8 cellular contexts compared by ENCODE assay signal in the genomic region with DNA sequence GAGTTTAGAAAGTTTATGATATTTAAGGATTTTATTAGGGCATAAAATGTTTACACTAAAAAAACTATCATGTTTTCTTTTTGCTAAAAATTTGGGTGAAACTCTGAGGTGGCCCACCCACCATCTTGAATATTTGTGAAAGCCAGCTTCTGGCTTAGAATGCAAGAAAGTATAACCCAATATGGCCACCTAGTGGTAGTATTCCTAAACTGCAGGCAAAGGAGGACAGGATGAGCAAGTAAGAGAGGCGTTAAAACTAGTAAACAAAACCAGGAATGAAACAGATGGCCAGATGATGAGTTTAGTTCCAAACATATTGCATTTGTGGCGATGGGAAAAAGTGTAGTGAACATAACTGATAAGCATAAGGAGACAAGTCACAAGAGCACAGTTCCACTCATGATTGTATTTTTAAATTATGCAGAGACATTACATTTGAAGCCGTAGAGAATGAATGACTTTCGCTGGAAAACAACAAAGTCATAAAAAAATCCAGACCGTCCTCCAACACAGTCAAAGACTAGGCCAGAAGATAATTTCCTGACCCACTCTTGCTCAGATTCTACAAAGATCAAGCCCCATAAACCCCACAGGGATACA.
DNase-seq lines count a peak whose midpoint lies in the region; ATAC-seq, FAIRE-seq and TF ChIP-seq lines count a peak whose summit lies in the region.

No MANE protein-coding gene starts in this region.

- no peak overlapping the region for H2AFZ ChIP-seq in DND-41 (ENCODE audit: low read depth, low read length)
- H2AFZ ChIP-seq in IMR-90 (replicated peaks; ENCODE audit: low read length, poor library complexity): no peak overlapping the region
- peak overlapping the region; percentile 36; the same call in 1 of the 2 replicates for H2AFZ ChIP-seq in K562 (ENCODE audit: low read depth, low read length)

- no peak overlapping the region for H3K23ac ChIP-seq in IMR-90 (ENCODE audit: low read depth, low read length)

- H4K5ac ChIP-seq in IMR-90 (ENCODE audit: low read depth, low read length): no peak overlapping the region

- H3K9ac ChIP-seq in DND-41 (ENCODE audit: low read depth, low read length): no peak overlapping the region
- H3K9ac ChIP-seq in IMR-90 (ENCODE audit: low read depth, low read length): no peak overlapping the region
- no peak overlapping the region for H3K9ac ChIP-seq in K562 (ENCODE audit: insufficient read depth in 1 of 2, low read depth in 2 of 2, low read length in 2 of 2)

- H3K79me2 ChIP-seq in DND-41 (ENCODE audit: insufficient read depth, low read length) (no peaks in the 10 kb centered on the region), K562 (ENCODE audit: control insufficient read depth, insufficient read depth, low read length) (no peaks in the 10 kb centered on the region)

- dilution Hi-C loops in IMR-90 (cut with HindIII; ENCODE audit: low sequenced_read_pairs, unreplicated experiment): no loop called here

- H3K9me3 ChIP-seq in DND-41 (ENCODE audit: insufficient read depth, low read length, severe bottlenecking) (no peaks in the 10 kb centered on the region), IMR-90 (ENCODE audit: control insufficient read depth, insufficient read depth, low read length) (no peaks in the 10 kb centered on the region), K562 (replicated peaks; ENCODE audit: control insufficient read depth, insufficient read depth, low read depth, low read length) (no peaks in the 10 kb centered on the region), iPS DF 6.9 (ENCODE audit: control insufficient read depth, insufficient read depth, low read length) (no peaks in the 10 kb centered on the region)

- TF ChIP-seq EP300 in K562 (IDR thresholded peaks at IDR 0.05; ENCODE audit: low read length): no peak

- in situ Hi-C loops in IMR-90 (cut with MboI; ENCODE audit: low sequenced_read_pairs) (no loop called here), K562 (cut with MboI) (no loop called here)

- H3K9me1 ChIP-seq in IMR-90 (ENCODE audit: insufficient read depth, low read length): no peaks in the 10 kb centered on the region
- H3K9me1 ChIP-seq in K562 (ENCODE audit: control insufficient read depth, insufficient read depth, low read length): no peaks in the 10 kb centered on the region

- H2BK15ac ChIP-seq in IMR-90 (ENCODE audit: low read depth, low read length): no peak overlapping the region

- H2BK5ac ChIP-seq in IMR-90 (ENCODE audit: low read depth, low read length, poor library complexity, severe bottlenecking): no peak overlapping the region

- WGBS in IMR-90 (ENCODE audit: extremely low coverage in 2 of 2, insufficient read length in 1 of 2), 2 experiments: 0% methylated on average over 1 of the region's 5 CpGs; no CpG with 5 or more reads in 1 of the 2 experiments
- WGBS in K562 (ENCODE audit: insufficient coverage, low coverage, missing lambda C conversion rate): 40% methylated on average over 5 of the region's 5 CpGs
- no CpG with 5 or more reads among the region's 5 CpGs for WGBS in iPS DF 6.9 (ENCODE audit: insufficient coverage, insufficient read length)

- H3K14ac ChIP-seq in IMR-90 (replicated peaks; ENCODE audit: low read depth, low read length): no peak overlapping the region

- H3K27me3 ChIP-seq in DND-41 (ENCODE audit: insufficient read depth, low read length, poor library complexity) (no peaks in the 10 kb centered on the region), IMR-90 (ENCODE audit: control insufficient read depth, insufficient read depth, low read length) (no peaks in the 10 kb centered on the region), K562 (ENCODE audit: control insufficient read depth in 2 of 2, insufficient read depth in 2 of 2, low read length in 2 of 2) (no peaks in the 10 kb centered on the region), iPS DF 6.9 (ENCODE audit: control insufficient read depth, insufficient read depth, low read length) (no peaks in the 10 kb centered on the region)

- intact Hi-C loops in IMR-90 (cut with micrococcal nuclease) (loop anchor here (1.0 to 5.0 kb wide), 3 partner anchors 51 to 198 kb away; partner anchors contain the start of gene NEDD4), K562 (cut with micrococcal nuclease) (loop anchor here (1.0 to 5.0 kb wide), 2 partner anchors 59 to 198 kb away; no protein-coding TSS in a partner anchor)

- no peak for TF ChIP-seq POLR2A in IMR-90 (IDR thresholded peaks at IDR 0.05; ENCODE audit: low read depth, low read length)
- no peak for TF ChIP-seq POLR2A in K562 (conservative IDR thresholded peaks at IDR 0.05)

- TF ChIP-seq RAD21 in IMR-90 (IDR thresholded peaks at IDR 0.05; ENCODE audit: low read length) (peak; percentile 68), K562 (CRISPR knock-in tag; conservative IDR thresholded peaks at IDR 0.05 in 1 of 2, IDR thresholded peaks at IDR 0.05 in 1 of 2) (peak; percentile 49 to 65; a peak in 3 of 4 replicates)

- H4K8ac ChIP-seq in IMR-90 (ENCODE audit: low read depth in 2 of 2, low read length in 2 of 2): no peak overlapping the region

- H3K27ac ChIP-seq in DND-41 (ENCODE audit: low read length) (no peak overlapping the region), IMR-90 (ENCODE audit: insufficient read depth, low read length) (no peak overlapping the region), K562 (ENCODE audit: extremely low read depth, low read depth, low read length) (no peak overlapping the region), iPS DF 6.9 (ENCODE audit: low read length) (no peak overlapping the region)

- H3K4me2 ChIP-seq in DND-41 (ENCODE audit: insufficient read depth, low read length) (no peak overlapping the region), IMR-90 (ENCODE audit: low read depth, low read length) (no peak overlapping the region), K562 (ENCODE audit: insufficient read depth, low read length) (no peak overlapping the region)

- ATAC-seq in DND-41 (ENCODE audit: insufficient read depth, low read depth) (peak; percentile 80), GM19395 (IDR thresholded peaks at IDR 0.05; ENCODE audit: unreplicated experiment) (peak; percentile 73), IMR-90 (ENCODE audit: low read depth) (peak; percentile 97), K562 (peak; percentile 91), GM19452 (IDR thresholded peaks at IDR 0.05; ENCODE audit: unreplicated experiment) (no peak)

- H4K91ac ChIP-seq in IMR-90 (ENCODE audit: insufficient read depth, low read depth, low read length): no peak overlapping the region

- CTCF ChIA-PET in IMR-90 (lab: Yijun Ruan, JAX) (interaction anchor here (0.6 to 1.5 kb wide), 6 partner anchors 9 to 407 kb away, joined by 3 to 5 read pairs (median 4); no protein-coding TSS in a partner anchor), K562 (lab: Yijun Ruan, JAX; ENCODE audit: low intra/inter-chr PET ratio) (interaction anchor here (0.7 to 2.2 kb wide), 2 partner anchors 164 to 198 kb away, joined by 3 to 11 read pairs; no protein-coding TSS in a partner anchor)

- H3K4me1 ChIP-seq in DND-41 (ENCODE audit: insufficient read depth, low read length) (no peaks in the 10 kb centered on the region), IMR-90 (ENCODE audit: control insufficient read depth, insufficient read depth, low read length) (no peaks in the 10 kb centered on the region), K562 (replicated peaks in 1 of 2; ENCODE audit: control insufficient read depth in 2 of 2, insufficient read depth in 2 of 2, low read length in 2 of 2) (no peaks in the 10 kb centered on the region), iPS DF 6.9 (ENCODE audit: control insufficient read depth, insufficient read depth, low read length) (no peaks in the 10 kb centered on the region)

- BruUV-seq in IMR-90 (replicated peaks; lab: Mats Ljungman, UMichigan) (no TSS peak), K562 (replicated peaks; lab: Mats Ljungman, UMichigan) (no TSS peak)

- H3K4me3 ChIP-seq in DND-41 (ENCODE audit: low read depth in 1 of 2, low read length in 2 of 2): no peak overlapping the region
- H3K4me3 ChIP-seq in IMR-90 (ENCODE audit: insufficient read depth, low read depth, low read length): no peak overlapping the region
- H3K4me3 ChIP-seq in K562: no peak overlapping the region
- H3K4me3 ChIP-seq in iPS DF 6.9 (ENCODE audit: low read length): no peak overlapping the region

- H3K36me3 ChIP-seq in DND-41 (ENCODE audit: insufficient read depth, low read length) (peaks cover 6% of the 10 kb centered on the region), IMR-90 (ENCODE audit: control insufficient read depth, insufficient read depth, low read length) (peaks cover 27% of the 10 kb centered on the region), K562 (ENCODE audit: control insufficient read depth, insufficient read depth, low read length) (peaks cover 12% of the 10 kb centered on the region; the same call in 2 of the 3 replicates), iPS DF 6.9 (ENCODE audit: control insufficient read depth, insufficient read depth, low read length) (no peaks in the 10 kb centered on the region)

- DNase-seq in DND-41: peak; percentile 51
- DNase-seq in IMR-90: peak; percentile 88
- peak; percentile 1 for DNase-seq in OCI-M2 (lab: John Stamatoyannopoulos, UW; ENCODE audit: unreplicated experiment)
- peak; percentile 50 to 78 (median 71) for DNase-seq in K562 (ENCODE audit: extremely low read depth in 1 of 4, low spot score in 3 of 4)
- peak; percentile 60 for DNase-seq in iPS DF 6.9 (ENCODE audit: low read depth, low spot score)
- peak; percentile 5 for DNase-seq in stimulated activated CD4-positive, alpha-beta T cell treated with anti-CD3 and anti-CD28 coated beads, Interleukin-1b, Interleukin-23, amount 100 ng/mL, for 48 hours

- no peak overlapping the region for H3K56ac ChIP-seq in IMR-90 (ENCODE audit: extremely low read depth, insufficient read depth, low read length)

- H2BK20ac ChIP-seq in IMR-90 (ENCODE audit: low read depth, low read length): no peak overlapping the region

- peak; percentile 90 for TF ChIP-seq CTCF in DND-41 (IDR thresholded peaks at IDR 0.05; ENCODE audit: borderline replicate concordance, extremely low read depth, low read length, poor library complexity, severe bottlenecking)
- TF ChIP-seq CTCF in IMR-90 (conservative IDR thresholded peaks at IDR 0.05; ENCODE audit: low read depth, low read length): peak; percentile 87
- TF ChIP-seq CTCF in K562 (IDR thresholded peaks at IDR 0.05 in 2 of 3, conservative IDR thresholded peaks at IDR 0.05 in 1 of 3; ENCODE audit: insufficient read depth in 2 of 3, low read depth in 1 of 3, low read length in 3 of 3): peak; percentile 68 to 79 (median 72)

- H2AK9ac ChIP-seq in IMR-90 (replicated peaks; ENCODE audit: low read depth, low read length, poor library complexity): no peak overlapping the region

- no peak overlapping the region for H2BK120ac ChIP-seq in IMR-90 (ENCODE audit: low read depth, low read length)

- no peak overlapping the region for H3K4ac ChIP-seq in IMR-90 (ENCODE audit: low read depth, low read length)

- POLR2A ChIA-PET in IMR-90 (lab: Charles Lee; ENCODE audit: unreplicated experiment) (interaction anchor here (0.5 kb wide), 1 partner anchor 30 kb away, joined by 3 read pairs; no protein-coding TSS in a partner anchor), K562 (lab: Yijun Ruan, JAX) (interaction anchor here (0.6 to 1.2 kb wide), 5 partner anchors 11 to 552 kb away, joined by 3 to 5 read pairs (median 4); no protein-coding TSS in a partner anchor)

- no peak overlapping the region for H3K18ac ChIP-seq in IMR-90 (ENCODE audit: low read depth, low read length)

- peaks cover 0 to 5% of the 10 kb centered on the region in 2 experiments; a peak in 1 of 4 replicates for H3K79me1 ChIP-seq in IMR-90 (ENCODE audit: low read depth in 1 of 2, low read length in 2 of 2)

- no peak overlapping the region for H2AK5ac ChIP-seq in IMR-90 (ENCODE audit: low read depth, low read length)

- FAIRE-seq in K562 (lab: Jason Lieb, UNC): peak; percentile 89

- H4K20me1 ChIP-seq in DND-41 (ENCODE audit: insufficient read depth, low read length) (no peaks in the 10 kb centered on the region), IMR-90 (ENCODE audit: insufficient read depth, low read length) (no peaks in the 10 kb centered on the region), K562 (replicated peaks; ENCODE audit: control insufficient read depth, insufficient read depth, low read length) (no peaks in the 10 kb centered on the region)

Comparison
In these comparisons a context has a peak if more than half of its experiments do, and no peak if none do; other contexts are left out.
1. DNase-seq: peak in every context shown above with its lines; median percentile 88 in IMR-90; 71 in K562; 60 in iPS DF 6.9; 51 in DND-41; 5 in stimulated activated CD4-positive, alpha-beta T cell treated with anti-CD3 and anti-CD28 coated beads, Interleukin-1b, Interleukin-23, amount 100 ng/mL, for 48 hours; 1 in OCI-M2.